Comparison of ENCODE assay signal across 9 cellular contexts in genomic region chr1:151494741-151495281, GRCh38. TPM values are rescaled to one million over a fixed set of nuclear protein-coding genes. Genes with fewer than 3 reads are reported as not detected.
DNase-seq lines count a peak whose midpoint lies in the region; ATAC-seq and TF ChIP-seq lines count a peak whose summit lies in the region.
"Had no signal": no experiment of that assay in that cellular context is flagged by ENCODE, and none has a peak within 500 bp of the region (broad histone marks: within the 10 kb centered on the region; RNA-seq: fewer than 3 reads in every experiment).

No MANE protein-coding gene starts in this region.

- peaks cover 0 to 4% of the 10 kb centered on the region in 2 donors for H3K4me1 ChIP-seq in muscle layer of duodenum (ENCODE audit: control insufficient read depth in 1 of 2, insufficient read depth in 2 of 2, low read length in 2 of 2)

- H3K9me3 ChIP-seq in muscle layer of duodenum (ENCODE audit: control insufficient read depth in 1 of 2, low read length in 2 of 2), result no peaks in the 10 kb centered on the region

- POLR2A ChIA-PET in activated CD4-positive, alpha-beta T cell treated with anti-CD3 and anti-CD28 coated beads, Interleukin-2, amount 10 ng/mL, durations not matched to agents 7 days and 5 days (lab: Charles Lee), result no interaction called here

- no peaks in the 10 kb centered on the region for H3K36me3 Mint-ChIP-seq in activated CD4-positive, alpha-beta T cell treated with anti-CD3 and anti-CD28 coated beads, Interleukin-2, amount 10 ng/mL, durations not matched to agents 7 days and 5 days (ENCODE audit: low read depth)

- H3K4me3 ChIP-seq in astrocyte of the spinal cord (ENCODE audit: low read depth, low read length) (no peak overlapping the region), muscle layer of duodenum (ENCODE audit: low read depth in 1 of 2, low read length in 2 of 2) (no peak overlapping the region)

- DNase-seq in Caki2 (ENCODE audit: low read depth) (peak; percentile 86), HPDE6-E6E7 (ENCODE audit: extremely low spot score) (peak; percentile 37), astrocyte of the spinal cord (ENCODE audit: low read depth, low spot score) (peak; percentile 70), DMS153 treated with DMSO at 0.1 percent for 48 hours (lab: John Stamatoyannopoulos, UW; ENCODE audit: unreplicated experiment) (no peak), HuH-7 (ENCODE audit: low spot score) (no peak)
- DNase-seq in activated CD4-positive, alpha-beta T cell treated with anti-CD3 and anti-CD28 coated beads, Interleukin-2, amount 10 ng/mL, durations not matched to agents 7 days and 5 days, result no peak
- DNase-seq: activated B cell treated with CpG ODN at 0.5 μM for 24 hours had no signal

- in situ Hi-C loops in Caki2 (cut with HindIII; ENCODE audit: low pct_unique_long_range_greater_than_20kb, low sequenced_read_pairs), result no loop called here
- in situ Hi-C loops in astrocyte of the spinal cord (cut with HindIII; ENCODE audit: low sequenced_read_pairs), result no loop called here

- H3K27me3 Mint-ChIP-seq in activated CD4-positive, alpha-beta T cell treated with anti-CD3 and anti-CD28 coated beads, Interleukin-2, amount 10 ng/mL, durations not matched to agents 7 days and 5 days, result peaks cover 4% of the 10 kb centered on the region

- H3K27ac ChIP-seq in muscle layer of duodenum (ENCODE audit: low read length), result peak overlapping the region; percentile 8

- H3K4me3 Mint-ChIP-seq in activated CD4-positive, alpha-beta T cell treated with anti-CD3 and anti-CD28 coated beads, Interleukin-2, amount 10 ng/mL, durations not matched to agents 7 days and 5 days, result no peak overlapping the region
- H3K4me3 Mint-ChIP-seq: activated B cell treated with CpG ODN at 0.5 μM for 24 hours had no signal

- CTCF ChIA-PET in activated CD4-positive, alpha-beta T cell treated with anti-CD3 and anti-CD28 coated beads, Interleukin-2, amount 10 ng/mL, durations not matched to agents 7 days and 5 days (lab: Charles Lee), result interaction anchor here (0.6 to 2.1 kb wide), 7 partner anchors 11 to 304 kb away, joined by 3 to 7 read pairs (median 3); partner anchors contain the start of gene CGN

- no peak for ATAC-seq in HG03045 (IDR thresholded peaks at IDR 0.05; ENCODE audit: unreplicated experiment)

- no peak overlapping the region for H3K27ac Mint-ChIP-seq in activated CD4-positive, alpha-beta T cell treated with anti-CD3 and anti-CD28 coated beads, Interleukin-2, amount 10 ng/mL, durations not matched to agents 7 days and 5 days
- H3K27ac Mint-ChIP-seq: activated B cell treated with CpG ODN at 0.5 μM for 24 hours had no signal

- H3K36me3 ChIP-seq in muscle layer of duodenum (ENCODE audit: control insufficient read depth in 1 of 2, insufficient read depth in 2 of 2, low read length in 2 of 2), result no peaks in the 10 kb centered on the region

- H3K9me3 Mint-ChIP-seq in activated CD4-positive, alpha-beta T cell treated with anti-CD3 and anti-CD28 coated beads, Interleukin-2, amount 10 ng/mL, durations not matched to agents 7 days and 5 days, result no peaks in the 10 kb centered on the region
- H3K9me3 Mint-ChIP-seq: activated B cell treated with CpG ODN at 0.5 μM for 24 hours had no signal

- no peaks in the 10 kb centered on the region for H3K27me3 ChIP-seq in muscle layer of duodenum (ENCODE audit: low read depth, low read length)

- H3K4me1 Mint-ChIP-seq in activated CD4-positive, alpha-beta T cell treated with anti-CD3 and anti-CD28 coated beads, Interleukin-2, amount 10 ng/mL, durations not matched to agents 7 days and 5 days, result no peaks in the 10 kb centered on the region
- H3K4me1 Mint-ChIP-seq: activated B cell treated with CpG ODN at 0.5 μM for 24 hours had no signal

- no peak for TF ChIP-seq CTCF in astrocyte of the spinal cord (IDR thresholded peaks at IDR 0.05; ENCODE audit: low read depth, low read length)

RNA-seq across cellular contexts. Expression of gene CGN, which starts 16.4 kb away (rescaled TPM):
- 0.03 and 0.61 TPM in 2 replicates for total RNA-seq in Caki2 (2014; rRNA removed; shearing (Covaris generic); ENCODE audit: low replicate concordance)
- under 1 TPM; 0.17 to 0.30 TPM for total RNA-seq in activated CD4-positive, alpha-beta T cell treated with anti-CD3 and anti-CD28 coated beads, Interleukin-2, amount 10 ng/mL, durations not matched to agents 7 days and 5 days

RNA-seq across cellular contexts. Expression of gene POGZ, which starts 35.5 kb away (rescaled TPM):
- total RNA-seq in Caki2 (2014; rRNA removed; shearing (Covaris generic); ENCODE audit: low replicate concordance), result 4.5 and 7.9 TPM in 2 replicates
- 10 to 100 TPM; 82.8 to 85.5 TPM for total RNA-seq in activated CD4-positive, alpha-beta T cell treated with anti-CD3 and anti-CD28 coated beads, Interleukin-2, amount 10 ng/mL, durations not matched to agents 7 days and 5 days

RNA-seq across cellular contexts. Expression of gene TUFT1, which starts 45.3 kb away (rescaled TPM):
- total RNA-seq in Caki2 (2014; rRNA removed; shearing (Covaris generic); ENCODE audit: low replicate concordance), result 4.2 and 5.8 TPM in 2 replicates
- total RNA-seq in activated CD4-positive, alpha-beta T cell treated with anti-CD3 and anti-CD28 coated beads, Interleukin-2, amount 10 ng/mL, durations not matched to agents 7 days and 5 days, result 1 to 10 TPM; 1.9 to 2.2 TPM

Comparison
In these comparisons a context has a peak if more than half of its experiments do, and no peak if none do; other contexts are left out.
1. DNase-seq: peak in Caki2 (single experiment), HPDE6-E6E7 (single experiment) and astrocyte of the spinal cord (single experiment); none in DMS153 treated with DMSO at 0.1 percent for 48 hours (single experiment), HuH-7 (single experiment) and activated CD4-positive, alpha-beta T cell treated with anti-CD3 and anti-CD28 coated beads, Interleukin-2, amount 10 ng/mL, durations not matched to agents 7 days and 5 days (single experiment).